7 cellular contexts compared by ENCODE assay signal in genomic region chr19:10339380-10339960, GRCh38. TPM values are rescaled to one million over a fixed set of nuclear protein-coding genes. Genes with fewer than 3 reads are reported as not detected.
DNase-seq lines count a peak whose midpoint lies in the region; ATAC-seq and TF ChIP-seq lines count a peak whose summit lies in the region.

TSS of gene ICAM3 (minus strand) at chr19:10339624. CDS start at chr19:10339614, 10 bp downstream.

- no peaks in the 10 kb centered on the region for H3K27me3 ChIP-seq in OCI-LY3 (ENCODE audit: low read depth, low read length)
- H3K27me3 ChIP-seq in BE2C: no peaks in the 10 kb centered on the region

- H3K4me2 ChIP-seq in OCI-LY3 (ENCODE audit: low read length): peak within 1 kb of the TSS; percentile 98

- peaks cover 13% of the 10 kb centered on the region for H3K79me2 ChIP-seq in OCI-LY3 (ENCODE audit: low read length)

- H3K4me3 Mint-ChIP-seq in naive B cell: peak within 1 kb of the TSS; percentile 93 to 99 (median 97)

- H3K27me3 Mint-ChIP-seq in naive B cell: no peaks in the 10 kb centered on the region

- TF ChIP-seq CTCF in OCI-LY3 (IDR thresholded peaks at IDR 0.05; ENCODE audit: low read depth, low read length): no peak
- no peak for TF ChIP-seq CTCF in BE2C (IDR thresholded peaks at IDR 0.05; ENCODE audit: low read depth, low read length)

- peak within 1 kb of the TSS; percentile 80 to 96 (median 93) for H3K27ac Mint-ChIP-seq in naive B cell

- H3K4me1 Mint-ChIP-seq in naive B cell: peaks cover 21 to 34% (median 32%) of the 10 kb centered on the region in 3 donors

- H2AFZ ChIP-seq in OCI-LY3 (ENCODE audit: low read depth, low read length): peak within 1 kb of the TSS; percentile 43

- H4K20me1 ChIP-seq in OCI-LY3 (ENCODE audit: insufficient read depth, low read length): no peaks in the 10 kb centered on the region

- H3K9me3 ChIP-seq in OCI-LY3 (ENCODE audit: insufficient read depth, low read length) (no peaks in the 10 kb centered on the region), BE2C (no peaks in the 10 kb centered on the region)

- no peaks in the 10 kb centered on the region for H3K36me3 Mint-ChIP-seq in naive B cell

- H3K9ac ChIP-seq in OCI-LY3 (ENCODE audit: low read length): peak within 1 kb of the TSS; percentile 77

- H3K27ac ChIP-seq in OCI-LY3 (ENCODE audit: low read length): peak within 1 kb of the TSS; percentile 47

- DNase-seq in activated effector memory CD4-positive, alpha-beta T cell treated with Interleukin-2 at 50 U/mL for 16 hours: peak; percentile 57
- peak; percentile 71 for DNase-seq in naive B cell
- no peak for DNase-seq in BE2C
- no peak for DNase-seq in amniotic stem cell (lab: John Stamatoyannopoulos, UW)
- no peak for DNase-seq in NCI-H1930 (lab: John Stamatoyannopoulos, UW)

- ATAC-seq in GM21515 (IDR thresholded peaks at IDR 0.05; ENCODE audit: unreplicated experiment) (peak; percentile 46), naive B cell (ENCODE audit: low read depth in 2 of 2) (peak; percentile 99)

- peaks cover 26% of the 10 kb centered on the region for H3K4me1 ChIP-seq in OCI-LY3 (ENCODE audit: low read length)
- H3K4me1 ChIP-seq in BE2C: no peaks in the 10 kb centered on the region

- H3K9me3 Mint-ChIP-seq in naive B cell: no peaks in the 10 kb centered on the region

- peak within 1 kb of the TSS; percentile 78 for H3K4me3 ChIP-seq in OCI-LY3 (ENCODE audit: low read length)
- no peak within 1 kb of the TSS for H3K4me3 ChIP-seq in BE2C (ENCODE audit: low read depth, low read length)

- peaks cover 12% of the 10 kb centered on the region for H3K36me3 ChIP-seq in OCI-LY3 (replicated peaks; ENCODE audit: low read depth, low read length)
- no peaks in the 10 kb centered on the region for H3K36me3 ChIP-seq in BE2C

RNA-seq across cellular contexts. Expression of gene ICAM3, which starts in this region (rescaled TPM):
- polyA plus RNA-seq in naive B cell (ENCODE audit: low read depth in 6 of 6): 100 to 1,000 TPM; 156 to 235 (median 200) TPM
- polyA plus RNA-seq in BE2C (2012; ENCODE audit: insufficient read depth, insufficient read length, low read depth): 34.4 TPM

Comparison
In these comparisons a context has a peak if more than half of its experiments do, and no peak if none do; other contexts are left out.
1. DNase-seq: peak in activated effector memory CD4-positive, alpha-beta T cell treated with Interleukin-2 at 50 U/mL for 16 hours (single experiment) and naive B cell (single experiment); none in BE2C (single experiment), amniotic stem cell (single experiment) and NCI-H1930 (0 of 2).